ENCODE assay signal across 29 cellular contexts in genomic region chr1:94572780-94573179, GRCh38. TPM values are rescaled to one million over a fixed set of nuclear protein-coding genes. Genes with fewer than 3 reads are reported as not detected.
"Had no signal": no experiment of that assay in that cellular context is flagged by ENCODE, and none has a peak within 500 bp of the region (broad histone marks: within the 10 kb centered on the region; RNA-seq: fewer than 3 reads in every experiment).

No MANE protein-coding gene starts in this region.

- DNase-seq: hypothalamus; immature natural killer cell; kidney; left colon; left lung; lower lobe of right lung; mammary epithelial cell; mesenchymal stem cell; naive thymus-derived CD8-positive, alpha-beta T cell; nucleus accumbens; pancreas; posterior cingulate gyrus; retina; sigmoid colon; small intestine; spleen; stimulated activated CD4-positive, alpha-beta T cell treated with anti-CD3 and anti-CD28 coated beads, Interleukin-4, amount 100 ng/mL, for 24 hours; stimulated activated naive CD4-positive, alpha-beta T cell; tibial artery; trophoblast cell; upper lobe of right lung had no signal

- H3K4me1 ChIP-seq: left lung, lower lobe of right lung, pancreas, prostate gland, sigmoid colon, spleen, suprapubic skin, tibial artery, upper lobe of right lung had no signal

- H3K36me3 Mint-ChIP-seq: stimulated activated effector memory CD8-positive, alpha-beta T cell treated with anti-CD3 and anti-CD28 coated beads, Interleukin-12 subunit alpha, Interleukin-12 subunit beta, amount 100 ng/mL, for 72 hours had no signal

- H3K27ac Mint-ChIP-seq: immature natural killer cell; naive thymus-derived CD8-positive, alpha-beta T cell; nephron; stimulated activated effector memory CD8-positive, alpha-beta T cell treated with anti-CD3 and anti-CD28 coated beads, Interleukin-12 subunit alpha, Interleukin-12 subunit beta, amount 100 ng/mL, for 72 hours; stimulated activated naive CD8-positive, alpha-beta T cell treated with anti-CD3 and anti-CD28 coated beads, Interleukin-15, Interleukin-2, amounts not matched to agents 100 ng/mL and 50 ng/mL, for 24 hours had no signal

- H3K4me3 ChIP-seq: left lung, lower lobe of right lung, pancreas, prostate gland, sigmoid colon, spleen, suprapubic skin, thoracic aorta, tibial artery, upper lobe of right lung had no signal

- H3K36me3 ChIP-seq: left lung, lower lobe of right lung, pancreas, prostate gland, sigmoid colon, spleen, suprapubic skin, thoracic aorta, tibial artery, upper lobe of right lung had no signal

- H3K4me3 Mint-ChIP-seq: immature natural killer cell; naive thymus-derived CD8-positive, alpha-beta T cell; nephron; neural crest cell; stimulated activated effector memory CD8-positive, alpha-beta T cell treated with anti-CD3 and anti-CD28 coated beads, Interleukin-12 subunit alpha, Interleukin-12 subunit beta, amount 100 ng/mL, for 72 hours; stimulated activated naive CD8-positive, alpha-beta T cell treated with anti-CD3 and anti-CD28 coated beads, Interleukin-15, Interleukin-2, amounts not matched to agents 100 ng/mL and 50 ng/mL, for 24 hours had no signal

- H3K4me1 Mint-ChIP-seq: immature natural killer cell; naive thymus-derived CD8-positive, alpha-beta T cell; nephron; neural crest cell; stimulated activated effector memory CD8-positive, alpha-beta T cell treated with anti-CD3 and anti-CD28 coated beads, Interleukin-12 subunit alpha, Interleukin-12 subunit beta, amount 100 ng/mL, for 72 hours had no signal

- H3K9me3 ChIP-seq: pancreas, prostate gland, upper lobe of right lung had no signal

- H3K27me3 Mint-ChIP-seq: stimulated activated naive CD8-positive, alpha-beta T cell treated with anti-CD3 and anti-CD28 coated beads, Interleukin-15, Interleukin-2, amounts not matched to agents 100 ng/mL and 50 ng/mL, for 24 hours had no signal

- H3K27ac ChIP-seq: left lung, lower lobe of right lung, pancreas, prostate gland, sigmoid colon, spleen, suprapubic skin, thoracic aorta, tibial artery, upper lobe of right lung had no signal

- H3K27me3 ChIP-seq: left lung, pancreas, sigmoid colon, spleen, suprapubic skin, tibial artery, upper lobe of right lung had no signal

- ATAC-seq: left colon; left lung; lower lobe of right lung; naive thymus-derived CD8-positive, alpha-beta T cell; pancreas; right cardiac atrium; stimulated activated effector memory CD8-positive, alpha-beta T cell treated with anti-CD3 and anti-CD28 coated beads, Interleukin-12 subunit alpha, Interleukin-12 subunit beta, amount 100 ng/mL, for 72 hours; upper lobe of right lung had no signal

RNA-seq across cellular contexts. Expression of gene F3, which starts 31.2 kb away (rescaled TPM):
- total RNA-seq: naive thymus-derived CD8-positive, alpha-beta T cell had no signal
- polyA plus RNA-seq: immature natural killer cell; naive thymus-derived CD8-positive, alpha-beta T cell had no signal
